ENCODE assay signal across 8 cellular contexts in genomic region chr2:54558188-54558975, GRCh38.
DNase-seq lines count a peak whose midpoint lies in the region; ATAC-seq and TF ChIP-seq lines count a peak whose summit lies in the region.

No MANE protein-coding gene starts in this region.

- H2AFZ ChIP-seq in OCI-LY1 (ENCODE audit: low read length) (no peak overlapping the region), neural progenitor cell (replicated peaks) (peak overlapping the region; percentile 65)

- intact Hi-C loops in activated T-helper 1 cell treated with anti-CD3 and anti-CD28 coated beads, Interleukin-12 subunit alpha, Interleukin-12 subunit beta, Interleukin-2, Interleukin-4 antibody, amounts not matched to agents 30 ng/mL and 10 ng/mL and 1 ng/mL, durations not matched to agents 14 hours and 24 hours and 36 hours (cut with micrococcal nuclease): loop anchor here (1.0 to 10.0 kb wide), 5 partner anchors 48 to 1136 kb away; partner anchors contain the start of genes EML6 and PNPT1

- H3K9ac ChIP-seq in OCI-LY1 (ENCODE audit: low read length): peak overlapping the region; percentile 82
- H3K9ac ChIP-seq in neural progenitor cell: peak overlapping the region; percentile 59

- peak; percentile 57 to 83 (median 66) for DNase-seq in CD8-positive, alpha-beta memory T cell
- peak; percentile 64 for DNase-seq in activated T-helper 1 cell treated with anti-CD3 and anti-CD28 coated beads, Interleukin-12 subunit alpha, Interleukin-12 subunit beta, Interleukin-2, Interleukin-4 antibody, amounts not matched to agents 30 ng/mL and 10 ng/mL and 1 ng/mL, durations not matched to agents 14 hours and 24 hours and 36 hours (ENCODE audit: low spot score)
- peak; percentile 57 for DNase-seq in fibroblast of peridontal ligament (ENCODE audit: extremely low read depth)
- peak; percentile 91 for DNase-seq in neural progenitor cell (ENCODE audit: low spot score)
- DNase-seq in ureter (ENCODE audit: low spot score): peak; percentile 76

- H3K79me2 ChIP-seq in OCI-LY1 (ENCODE audit: insufficient read depth, low read length): peaks cover 4% of the 10 kb centered on the region; the same call in 1 of the 2 replicates
- H3K79me2 ChIP-seq in neural progenitor cell (ENCODE audit: low read depth): peaks cover 46% of the 10 kb centered on the region

- peak overlapping the region; percentile 98 for H3K4me3 ChIP-seq in CD8-positive, alpha-beta memory T cell (ENCODE audit: low read length)
- H3K4me3 ChIP-seq in OCI-LY1 (ENCODE audit: low read depth, low read length, poor library complexity, severe bottlenecking) (peak overlapping the region; percentile 95), neural progenitor cell (peak overlapping the region; percentile 91)

- H3K9me3 ChIP-seq in CD8-positive, alpha-beta memory T cell (ENCODE audit: low read length): no peaks in the 10 kb centered on the region
- H3K9me3 ChIP-seq in OCI-LY1 (ENCODE audit: low read length) (no peaks in the 10 kb centered on the region), neural progenitor cell (ENCODE audit: low read depth) (no peaks in the 10 kb centered on the region)

- CTCF ChIA-PET in CD8-positive, alpha-beta memory T cell (lab: Charles Lee): interaction anchor here (0.7 to 4.3 kb wide), 22 partner anchors 13 to 533 kb away, joined by 3 to 54 read pairs (median 6); no protein-coding TSS in a partner anchor

- H3K36me3 Mint-ChIP-seq in CD8-positive, alpha-beta memory T cell: peaks cover 0 to 26% (median 3%) of the 10 kb centered on the region in 3 donors
- H3K36me3 Mint-ChIP-seq in activated T-helper 1 cell treated with anti-CD3 and anti-CD28 coated beads, Interleukin-12 subunit alpha, Interleukin-12 subunit beta, Interleukin-2, Interleukin-4 antibody, amounts not matched to agents 30 ng/mL and 10 ng/mL and 1 ng/mL, durations not matched to agents 14 hours and 24 hours and 36 hours (ENCODE audit: low read depth): peaks cover 8% of the 10 kb centered on the region
- no peaks in the 10 kb centered on the region for H3K36me3 Mint-ChIP-seq in neural progenitor cell

- H3F3A ChIP-seq in OCI-LY1 (ENCODE audit: insufficient read depth, low read length) (peaks cover 8% of the 10 kb centered on the region; the same call in 1 of the 2 replicates), neural progenitor cell (ENCODE audit: low read depth) (peaks cover 31% of the 10 kb centered on the region)

- H3K4me2 ChIP-seq in OCI-LY1 (ENCODE audit: low read length) (peak overlapping the region; percentile 96), neural progenitor cell (peak overlapping the region; percentile 88)

- H3K36me3 ChIP-seq in CD8-positive, alpha-beta memory T cell (ENCODE audit: insufficient read depth, low read length): no peaks in the 10 kb centered on the region
- no peaks in the 10 kb centered on the region for H3K36me3 ChIP-seq in OCI-LY1 (ENCODE audit: insufficient read depth, low read length)
- no peaks in the 10 kb centered on the region for H3K36me3 ChIP-seq in neural progenitor cell

- peak overlapping the region; percentile 85 to 99 (median 96) for H3K27ac Mint-ChIP-seq in CD8-positive, alpha-beta memory T cell
- H3K27ac Mint-ChIP-seq in activated T-helper 1 cell treated with anti-CD3 and anti-CD28 coated beads, Interleukin-12 subunit alpha, Interleukin-12 subunit beta, Interleukin-2, Interleukin-4 antibody, amounts not matched to agents 30 ng/mL and 10 ng/mL and 1 ng/mL, durations not matched to agents 14 hours and 24 hours and 36 hours: peak overlapping the region; percentile 88
- H3K27ac Mint-ChIP-seq in neural progenitor cell: peak overlapping the region; percentile 75

- peaks cover 36% of the 10 kb centered on the region for H3K4me1 ChIP-seq in CD8-positive, alpha-beta memory T cell (ENCODE audit: insufficient read depth, low read length)
- H3K4me1 ChIP-seq in OCI-LY1 (ENCODE audit: insufficient read depth, low read length, severe bottlenecking) (peaks cover 44% of the 10 kb centered on the region), neural progenitor cell (peaks cover 21% of the 10 kb centered on the region)

- POLR2A ChIA-PET in CD8-positive, alpha-beta memory T cell (lab: Charles Lee): interaction anchor here (0.6 to 5.8 kb wide), 9 partner anchors 14 to 491 kb away, joined by 3 to 105 read pairs (median 4); partner anchors contain the start of genes EML6 and RTN4

- no peaks in the 10 kb centered on the region for H3K27me3 Mint-ChIP-seq in CD8-positive, alpha-beta memory T cell
- peaks cover 3% of the 10 kb centered on the region for H3K27me3 Mint-ChIP-seq in activated T-helper 1 cell treated with anti-CD3 and anti-CD28 coated beads, Interleukin-12 subunit alpha, Interleukin-12 subunit beta, Interleukin-2, Interleukin-4 antibody, amounts not matched to agents 30 ng/mL and 10 ng/mL and 1 ng/mL, durations not matched to agents 14 hours and 24 hours and 36 hours (ENCODE audit: insufficient read depth)
- peaks cover 4% of the 10 kb centered on the region for H3K27me3 Mint-ChIP-seq in neural progenitor cell (ENCODE audit: insufficient read depth, low read depth)

- H3K4me3 Mint-ChIP-seq in CD8-positive, alpha-beta memory T cell: peak overlapping the region; percentile 90 to 100 (median 98)
- H3K4me3 Mint-ChIP-seq in activated T-helper 1 cell treated with anti-CD3 and anti-CD28 coated beads, Interleukin-12 subunit alpha, Interleukin-12 subunit beta, Interleukin-2, Interleukin-4 antibody, amounts not matched to agents 30 ng/mL and 10 ng/mL and 1 ng/mL, durations not matched to agents 14 hours and 24 hours and 36 hours: peak overlapping the region; percentile 90
- H3K4me3 Mint-ChIP-seq in neural progenitor cell: peak overlapping the region; percentile 96

- no peaks in the 10 kb centered on the region for H3K27me3 ChIP-seq in CD8-positive, alpha-beta memory T cell (ENCODE audit: insufficient read depth, low read length, poor library complexity, severe bottlenecking)
- H3K27me3 ChIP-seq in OCI-LY1 (ENCODE audit: insufficient read depth, low read length) (no peaks in the 10 kb centered on the region), neural progenitor cell (no peaks in the 10 kb centered on the region)

- H3K9me3 Mint-ChIP-seq in CD8-positive, alpha-beta memory T cell: no peaks in the 10 kb centered on the region
- no peaks in the 10 kb centered on the region for H3K9me3 Mint-ChIP-seq in activated T-helper 1 cell treated with anti-CD3 and anti-CD28 coated beads, Interleukin-12 subunit alpha, Interleukin-12 subunit beta, Interleukin-2, Interleukin-4 antibody, amounts not matched to agents 30 ng/mL and 10 ng/mL and 1 ng/mL, durations not matched to agents 14 hours and 24 hours and 36 hours
- no peaks in the 10 kb centered on the region for H3K9me3 Mint-ChIP-seq in neural progenitor cell

- TF ChIP-seq CTCF in OCI-LY1 (IDR thresholded peaks at IDR 0.05; ENCODE audit: low read length): no peak
- TF ChIP-seq CTCF in neural progenitor cell (IDR thresholded peaks at IDR 0.05): no peak

- H3K4me1 Mint-ChIP-seq in CD8-positive, alpha-beta memory T cell: peaks cover 39 to 47% (median 43%) of the 10 kb centered on the region in 3 donors
- H3K4me1 Mint-ChIP-seq in activated T-helper 1 cell treated with anti-CD3 and anti-CD28 coated beads, Interleukin-12 subunit alpha, Interleukin-12 subunit beta, Interleukin-2, Interleukin-4 antibody, amounts not matched to agents 30 ng/mL and 10 ng/mL and 1 ng/mL, durations not matched to agents 14 hours and 24 hours and 36 hours (ENCODE audit: low read depth): peaks cover 89% of the 10 kb centered on the region
- peaks cover 29% of the 10 kb centered on the region for H3K4me1 Mint-ChIP-seq in neural progenitor cell

- H4K20me1 ChIP-seq in OCI-LY1 (ENCODE audit: insufficient read depth, low read length) (no peaks in the 10 kb centered on the region), neural progenitor cell (ENCODE audit: low read depth) (peaks cover 16% of the 10 kb centered on the region)

- no peaks in the 10 kb centered on the region for H3K9me2 ChIP-seq in OCI-LY1 (ENCODE audit: low read depth, low read length)

- peak overlapping the region; percentile 74 for H3K27ac ChIP-seq in CD8-positive, alpha-beta memory T cell (ENCODE audit: low read depth, low read length)
- H3K27ac ChIP-seq in OCI-LY1 (ENCODE audit: low read depth, low read length, poor library complexity, severe bottlenecking): peak overlapping the region; percentile 28
- H3K27ac ChIP-seq in neural progenitor cell: peak overlapping the region; percentile 87

- ATAC-seq in GM19455 (IDR thresholded peaks at IDR 0.05; ENCODE audit: unreplicated experiment) (peak; percentile 55), HG03565 (IDR thresholded peaks at IDR 0.05; ENCODE audit: unreplicated experiment) (peak; percentile 42)

Comparison
In these comparisons a context has a peak if more than half of its experiments do, and no peak if none do; other contexts are left out.
1. Peak in every context shown above with its lines: DNase-seq, ATAC-seq, H3K4me3 ChIP-seq and H3K27ac ChIP-seq.
2. H3K27ac ChIP-seq: peak in every context shown above with its lines; median percentile 87 in neural progenitor cell; 74 in CD8-positive, alpha-beta memory T cell; 28 in OCI-LY1.